ENCODE assay signal across 16 cellular contexts in the genomic region with DNA sequence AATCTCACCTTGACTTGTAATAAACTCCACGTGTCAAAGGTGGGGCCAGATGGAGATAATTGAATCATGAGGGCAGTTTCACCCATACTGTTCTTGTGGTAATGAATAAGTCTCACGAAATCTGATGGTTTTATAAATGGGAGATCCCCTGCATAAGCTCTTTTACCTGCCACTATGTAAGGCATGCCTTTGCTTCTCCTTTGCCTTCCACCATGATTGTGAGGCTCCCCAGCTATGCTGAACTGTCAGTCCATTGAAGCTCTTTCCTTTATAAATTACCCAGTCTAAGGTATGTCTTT. TPM values are rescaled to one million over a fixed set of nuclear protein-coding genes. Genes with fewer than 3 reads are reported as not detected.
"Had no signal": no experiment of that assay in that cellular context is flagged by ENCODE, and none has a peak within 500 bp of the region (broad histone marks: within the 10 kb centered on the region; RNA-seq: fewer than 3 reads in every experiment).

No MANE protein-coding gene starts in this region.

- H3K36me3 ChIP-seq: ascending aorta, gastroesophageal sphincter, heart right ventricle, neural progenitor cell, prostate gland, right atrium auricular region, stomach, thoracic aorta had no signal

- H3K4me1 ChIP-seq: neural progenitor cell, prostate gland, right atrium auricular region had no signal

- DNase-seq: activated B cell treated with CpG ODN at 0.5 μM for 24 hours; activated CD4-positive, alpha-beta T cell treated with anti-CD3 and anti-CD28 coated beads, Interleukin-2, amount 10 ng/mL, durations not matched to agents 7 days and 5 days; activated CD8-positive, alpha-beta T cell treated with anti-CD3 and anti-CD28 coated beads, Interleukin-2, amount 10 ng/mL, durations not matched to agents 7 days and 5 days; activated gamma-delta T cell; heart right ventricle; left ventricle myocardium superior; stomach; T-cell had no signal

- H3K9ac ChIP-seq: neural progenitor cell had no signal

- H3K27ac ChIP-seq: coronary artery, gastroesophageal sphincter, heart right ventricle, neural progenitor cell, prostate gland, right atrium auricular region, stomach had no signal

- ATAC-seq: gastroesophageal sphincter, T-cell had no signal

- H2AFZ ChIP-seq: neural progenitor cell had no signal

- H3K9me3 ChIP-seq: ascending aorta, gastroesophageal sphincter, heart right ventricle, prostate gland, right atrium auricular region, stomach, thoracic aorta had no signal

- H3K27me3 ChIP-seq: ascending aorta, gastroesophageal sphincter, heart right ventricle, neural progenitor cell, right atrium auricular region, stomach had no signal

- H3K4me2 ChIP-seq: neural progenitor cell had no signal

- H3K4me3 ChIP-seq: ascending aorta, coronary artery, gastroesophageal sphincter, heart right ventricle, neural progenitor cell, prostate gland, right atrium auricular region, stomach, thoracic aorta had no signal

RNA-seq across cellular contexts. Expression of a gene that starts 45.5 kb away (rescaled TPM):
- total RNA-seq: activated B cell treated with CpG ODN at 0.5 μM for 24 hours; activated CD4-positive, alpha-beta T cell treated with anti-CD3 and anti-CD28 coated beads, Interleukin-2, amount 10 ng/mL, durations not matched to agents 7 days and 5 days; activated CD8-positive, alpha-beta T cell treated with anti-CD3 and anti-CD28 coated beads, Interleukin-2, amount 10 ng/mL, durations not matched to agents 7 days and 5 days; prostate gland; T-cell had no signal
- polyA plus RNA-seq: naive thymus-derived CD4-positive, alpha-beta T cell had no signal
